Comparison of ENCODE assay signal across 1 cellular context in genomic region chr16:21301895-21302291, GRCh38.
TF ChIP-seq lines count a peak whose summit lies in the region.

No MANE protein-coding gene starts in this region.

TF ChIP-seq in HepG2, 621 proteins besides CTCF, POLR2A, EP300 and RAD21 (continued from another document and continues in another):
- TF ChIP-seq ZNF605 (CRISPR knock-in tag; IDR thresholded peaks at IDR 0.05) (no peak), NFE2L2 (IDR thresholded peaks at IDR 0.05; ENCODE audit: low read length) (no peak), STAT6 (CRISPR knock-in tag; IDR thresholded peaks at IDR 0.05; ENCODE audit: borderline replicate concordance) (no peak), BCL6 (CRISPR knock-in tag; IDR thresholded peaks at IDR 0.05) (no peak), POGZ (CRISPR knock-in tag; IDR thresholded peaks at IDR 0.05) (0 out of 2 replicates have a peak, but pooled peaks have one; percentile 2), MXD1 (CRISPR knock-in tag; IDR thresholded peaks at IDR 0.05) (peak; percentile 1; the same call in 1 of the 2 replicates), HNRNPL (IDR thresholded peaks at IDR 0.05; ENCODE audit: low read depth, low read length) (no peak), ZNF280D (CRISPR knock-in tag; IDR thresholded peaks at IDR 0.05) (no peak), MED8 (CRISPR knock-in tag; IDR thresholded peaks at IDR 0.05; ENCODE audit: insufficient replicate concordance) (peak; percentile 15), CAMTA2 (CRISPR knock-in tag; IDR thresholded peaks at IDR 0.05; ENCODE audit: borderline replicate concordance) (0 out of 2 replicates have a peak, but pooled peaks have one; percentile 17), POGK (CRISPR knock-in tag; conservative IDR thresholded peaks at IDR 0.05) (peak; percentile 3; the same call in 1 of the 2 replicates), ZNF20 (CRISPR knock-in tag; IDR thresholded peaks at IDR 0.05) (0 out of 2 replicates have a peak, but pooled peaks have one; percentile 13), ZMYM4 (CRISPR knock-in tag; IDR thresholded peaks at IDR 0.05) (no peak), HIVEP1 (CRISPR knock-in tag; IDR thresholded peaks at IDR 0.05) (peak; percentile 1; the same call in 1 of the 2 replicates), ZNF318 (CRISPR knock-in tag; IDR thresholded peaks at IDR 0.05) (no peak), ZNF138 (CRISPR knock-in tag; IDR thresholded peaks at IDR 0.05; ENCODE audit: low read depth) (0 out of 2 replicates have a peak, but pooled peaks have one; percentile 10), PRDM10 (CRISPR knock-in tag; IDR thresholded peaks at IDR 0.05; ENCODE audit: low read depth) (no peak), THRA (CRISPR knock-in tag; IDR thresholded peaks at IDR 0.05; ENCODE audit: borderline replicate concordance) (no peak), TFDP2 (CRISPR knock-in tag; IDR thresholded peaks at IDR 0.05) (no peak), MTERF4 (CRISPR knock-in tag; IDR thresholded peaks at IDR 0.05) (peak; percentile 13; the same call in 1 of the 2 replicates)
